9 cellular contexts compared by ENCODE assay signal in genomic region chr17:78409191-78409621, GRCh38. TPM values are rescaled to one million over a fixed set of nuclear protein-coding genes. Genes with fewer than 3 reads are reported as not detected.
DNase-seq lines count a peak whose midpoint lies in the region; ATAC-seq, FAIRE-seq and TF ChIP-seq lines count a peak whose summit lies in the region.
"Had no signal": no experiment of that assay in that cellular context is flagged by ENCODE, and none has a peak within 500 bp of the region (broad histone marks: within the 10 kb centered on the region; RNA-seq: fewer than 3 reads in every experiment).

No MANE protein-coding gene starts in this region.

- no peak overlapping the region for H3K4me3 ChIP-seq in pancreas
- no peak overlapping the region for H3K4me3 ChIP-seq in ascending aorta

- 8 to 19% methylated on average over 9 of the region's 9 CpGs for WGBS in pancreas, 2 donors

- TF ChIP-seq CTCF in pancreas (IDR thresholded peaks at IDR 0.05) (no peak), ascending aorta (IDR thresholded peaks at IDR 0.05) (no peak)

- H3K4me1 ChIP-seq in pancreas (peaks cover 12 to 16% (median 13%) of the 10 kb centered on the region in 3 donors), ascending aorta (no peaks in the 10 kb centered on the region)

- H3K27ac ChIP-seq in pancreas (peak overlapping the region in 3 of 4 donors; percentile 11 to 24 (median 22)), ascending aorta (no peak overlapping the region)

- peaks cover 0 to 25% of the 10 kb centered on the region in 2 donors for H3K36me3 Mint-ChIP-seq in activated naive CD4-positive, alpha-beta T cell treated with anti-CD3 and anti-CD28 coated beads, Interleukin-2, amount 50 U/mL, for 72 hours

- H3K36me3 ChIP-seq in pancreas (peaks cover 0 to 1% (median 0%) of the 10 kb centered on the region in 3 donors), ascending aorta (peaks cover 9 to 22% of the 10 kb centered on the region in 2 donors)

- intact Hi-C loops in pancreas (cut with DNase I) = no loop called here
- intact Hi-C loops in ascending aorta (cut with DNase I) = no loop called here

- ATAC-seq in activated naive CD4-positive, alpha-beta T cell treated with anti-CD3 and anti-CD28 coated beads, Interleukin-2, amount 50 U/mL, for 72 hours = no peak
- ATAC-seq in pancreas (peak; percentile 62 to 85 (median 80)), GM21447 (IDR thresholded peaks at IDR 0.05; ENCODE audit: unreplicated experiment) (no peak)

- peak overlapping the region; percentile 61 to 68 for H3K27ac Mint-ChIP-seq in activated naive CD4-positive, alpha-beta T cell treated with anti-CD3 and anti-CD28 coated beads, Interleukin-2, amount 50 U/mL, for 72 hours

- H3K27me3 ChIP-seq in pancreas = no peaks in the 10 kb centered on the region
- H3K27me3 ChIP-seq in ascending aorta = no peaks in the 10 kb centered on the region

- no peak for FAIRE-seq in pancreas (lab: Jason Lieb, UNC)

- H3K9me3 ChIP-seq in pancreas (no peaks in the 10 kb centered on the region), ascending aorta (no peaks in the 10 kb centered on the region)

- no peaks in the 10 kb centered on the region for H3K9me3 Mint-ChIP-seq in activated naive CD4-positive, alpha-beta T cell treated with anti-CD3 and anti-CD28 coated beads, Interleukin-2, amount 50 U/mL, for 72 hours

- DNase-seq in NCI-H82 (lab: John Stamatoyannopoulos, UW) = peak; percentile 67
- no peak for DNase-seq in NCI-H82 treated with DMSO at 0.1 percent for 48 hours (lab: John Stamatoyannopoulos, UW; ENCODE audit: unreplicated experiment)
- peak; percentile 33 for DNase-seq in NCI-H2029 treated with DMSO at 0.1 percent for 48 hours (lab: John Stamatoyannopoulos, UW)
- DNase-seq in activated naive CD4-positive, alpha-beta T cell treated with anti-CD3 and anti-CD28 coated beads, Interleukin-2, amount 50 U/mL, for 72 hours (ENCODE audit: low spot score in 2 of 2) = no peak
- DNase-seq in pancreas = peak in 4 of 6 donors; percentile 74 to 77 (median 76)
- no peak for DNase-seq in 8988T
- no peak for DNase-seq in ascending aorta (ENCODE audit: low spot score in 2 of 2)
- DNase-seq: stimulated activated CD4-positive, alpha-beta T cell treated with anti-CD3 and anti-CD28 coated beads, Interleukin-4, amount 100 ng/mL, for 4 hours had no signal

RNA-seq across cellular contexts. Expression of gene PGS1, which starts 30.8 kb away (rescaled TPM):
- total RNA-seq in activated naive CD4-positive, alpha-beta T cell treated with anti-CD3 and anti-CD28 coated beads, Interleukin-2, amount 50 U/mL, for 72 hours = 100 to 1,000 TPM in 1 of 2 donors, 10 to 100 TPM in 1; 63.5 to 122 TPM
- total RNA-seq in pancreas (10 to 100 TPM; 11.2 to 21.9 (median 13.4) TPM), ascending aorta (41.8 TPM)
- 10 to 100 TPM; 17.2 to 22.7 TPM for polyA plus RNA-seq in pancreas

RNA-seq across cellular contexts. Expression of gene SOCS3, which starts 49.3 kb away (rescaled TPM):
- 100 to 1,000 TPM; 179 to 182 TPM for total RNA-seq in activated naive CD4-positive, alpha-beta T cell treated with anti-CD3 and anti-CD28 coated beads, Interleukin-2, amount 50 U/mL, for 72 hours
- total RNA-seq in pancreas (10 to 100 TPM in 4 of 6 donors, 1 to 10 TPM in 2; 5.7 to 32.6 (median 18.0) TPM), ascending aorta (620 TPM)
- 10 to 100 TPM; 28.5 to 53.3 TPM for polyA plus RNA-seq in pancreas

Comparison
In these comparisons a context has a peak if more than half of its experiments do, and no peak if none do; other contexts are left out.
1. DNase-seq: peak in NCI-H82 (single experiment), NCI-H2029 treated with DMSO at 0.1 percent for 48 hours (single experiment) and pancreas (4 of 6); none in NCI-H82 treated with DMSO at 0.1 percent for 48 hours (single experiment), activated naive CD4-positive, alpha-beta T cell treated with anti-CD3 and anti-CD28 coated beads, Interleukin-2, amount 50 U/mL, for 72 hours (0 of 2), 8988T (single experiment) and ascending aorta (0 of 2).
2. ATAC-seq: peak in pancreas (4 of 4); none in activated naive CD4-positive, alpha-beta T cell treated with anti-CD3 and anti-CD28 coated beads, Interleukin-2, amount 50 U/mL, for 72 hours (0 of 2) and GM21447 (single experiment).
3. H3K27ac ChIP-seq: peak in pancreas (3 of 4); none in ascending aorta (0 of 2).
4. RNA of gene SOCS3, which starts 49.3 kb away (total RNA-seq): 620 TPM in ascending aorta (single experiment) and 179 to 182 TPM in activated naive CD4-positive, alpha-beta T cell treated with anti-CD3 and anti-CD28 coated beads, Interleukin-2, amount 50 U/mL, for 72 hours; 5.7 to 32.6 TPM in pancreas; every median in the first group is over 4 times any median in the second.